In genomic region chr3:98735761-98736269, GRCh38 we compare ENCODE assay signal across 18 cellular contexts. TPM values are rescaled to one million over a fixed set of nuclear protein-coding genes. Genes with fewer than 3 reads are reported as not detected.
DNase-seq lines count a peak whose midpoint lies in the region; ATAC-seq and TF ChIP-seq lines count a peak whose summit lies in the region.
"Had no signal": no experiment of that assay in that cellular context is flagged by ENCODE, and none has a peak within 500 bp of the region (broad histone marks: within the 10 kb centered on the region; RNA-seq: fewer than 3 reads in every experiment).

No MANE protein-coding gene starts in this region.

- 100% methylated on average over 1 of the region's 1 CpG for WGBS in mammary epithelial cell (ENCODE audit: low coverage, missing lambda C conversion rate)

- peaks cover 10% of the 10 kb centered on the region for H3K4me1 ChIP-seq in mammary epithelial cell (ENCODE audit: insufficient read depth, low read length)

- no peak overlapping the region for H3K27ac Mint-ChIP-seq in MCF 10A (ENCODE audit: low read depth, unreplicated experiment)
- no peak overlapping the region for H3K27ac Mint-ChIP-seq in type B pancreatic cell

- H3K4me3 ChIP-seq in mammary epithelial cell (replicated peaks in 1 of 3; ENCODE audit: insufficient read depth in 1 of 3, low read depth in 2 of 3, low read length in 3 of 3) (no peak overlapping the region), fibroblast of pulmonary artery (replicated peaks; ENCODE audit: low read depth, low read length) (no peak overlapping the region)
- H3K4me3 ChIP-seq: K562, MG63 had no signal

- ATAC-seq in GM21619 (IDR thresholded peaks at IDR 0.05; ENCODE audit: unreplicated experiment) (no peak), GM19035 (IDR thresholded peaks at IDR 0.05; ENCODE audit: unreplicated experiment) (no peak)
- ATAC-seq: K562 had no signal

- H3K36me3 Mint-ChIP-seq in MCF 10A (ENCODE audit: insufficient read depth, unreplicated experiment), result no peaks in the 10 kb centered on the region
- peaks cover 20% of the 10 kb centered on the region for H3K36me3 Mint-ChIP-seq in type B pancreatic cell

- H3K9ac ChIP-seq in mammary epithelial cell (ENCODE audit: insufficient read depth, low read length), result no peak overlapping the region

- peaks cover 8% of the 10 kb centered on the region for H3K9me3 Mint-ChIP-seq in MCF 10A (ENCODE audit: unreplicated experiment)
- H3K9me3 Mint-ChIP-seq in type B pancreatic cell, result peaks cover 5% of the 10 kb centered on the region

- intact Hi-C loops in mammary epithelial cell (cut with micrococcal nuclease) (no loop called here), MCF 10A (cut with micrococcal nuclease) (no loop called here)

- DNase-seq in mammary epithelial cell, result peak; percentile 19
- DNase-seq in MCF 10A (ENCODE audit: unreplicated experiment), result no peak
- peak; percentile 39 for DNase-seq in RPMI8226
- DNase-seq in fibroblast of pulmonary artery (ENCODE audit: low read depth), result peak; percentile 12
- no peak for DNase-seq in type B pancreatic cell (ENCODE audit: extremely low spot score, unreplicated experiment)
- DNase-seq in epidermal melanocyte (ENCODE audit: insufficient read length, low spot score), result no peak
- DNase-seq: C1 segment of cervical spinal cord, GOT3, MG63, NCI-H1105 treated with DMSO at 0.1 percent for 48 hours, NCI-H187, NCI-H774, SIG-M5 had no signal

- no peak overlapping the region for H3K4me2 ChIP-seq in mammary epithelial cell (ENCODE audit: insufficient read depth, low read depth, low read length)

- POLR2A ChIA-PET in MCF 10A (lab: Yijun Ruan, JAX), result no interaction called here

- H3K36me3 ChIP-seq in mammary epithelial cell (ENCODE audit: insufficient read depth, low read length), result no peaks in the 10 kb centered on the region
- H3K36me3 ChIP-seq: MG63 had no signal

- no peaks in the 10 kb centered on the region for H4K20me1 ChIP-seq in mammary epithelial cell (ENCODE audit: insufficient read depth, low read length)

- CTCF ChIA-PET in mammary epithelial cell (lab: Charles Lee; ENCODE audit: low non-redundant PET) (no interaction called here), MCF 10A (lab: Yijun Ruan, JAX) (no interaction called here)

- no peak overlapping the region for H2AFZ ChIP-seq in mammary epithelial cell (ENCODE audit: low read depth, low read length)

- in situ Hi-C loops in mammary epithelial cell (cut with MboI; ENCODE audit: low sequenced_read_pairs in 2 of 2), result no loop called here

- H3K4me3 Mint-ChIP-seq in MCF 10A (ENCODE audit: unreplicated experiment), result no peak overlapping the region
- H3K4me3 Mint-ChIP-seq in type B pancreatic cell, result peak overlapping the region; percentile 77

- no peaks in the 10 kb centered on the region for H3K9me3 ChIP-seq in mammary epithelial cell (replicated peaks; ENCODE audit: insufficient read depth, low read length)
- H3K9me3 ChIP-seq: MG63 had no signal

- H3K4me1 Mint-ChIP-seq in MCF 10A (ENCODE audit: insufficient read depth, unreplicated experiment) (peaks cover 15% of the 10 kb centered on the region), type B pancreatic cell (ENCODE audit: unreplicated experiment) (peaks cover 21% of the 10 kb centered on the region)

- H3K27me3 Mint-ChIP-seq in MCF 10A (ENCODE audit: insufficient read depth, unreplicated experiment), result no peaks in the 10 kb centered on the region
- H3K27me3 Mint-ChIP-seq in type B pancreatic cell, result peaks cover 4% of the 10 kb centered on the region

- H3K27ac ChIP-seq in mammary epithelial cell (ENCODE audit: insufficient read depth, low read depth, low read length), result no peak overlapping the region
- H3K27ac ChIP-seq: HL-60 had no signal

- H3K27me3 ChIP-seq in mammary epithelial cell (ENCODE audit: insufficient read depth, low read length), result no peaks in the 10 kb centered on the region
- H3K27me3 ChIP-seq: MG63 had no signal

- H3K79me2 ChIP-seq in mammary epithelial cell (ENCODE audit: insufficient read depth, low read length), result peaks cover 54% of the 10 kb centered on the region

- dilution Hi-C loops in mammary epithelial cell (cut with HindIII; ENCODE audit: low sequenced_read_pairs), result no loop called here

- no peak for TF ChIP-seq CTCF in mammary epithelial cell (conservative IDR thresholded peaks at IDR 0.05 in 1 of 2, IDR thresholded peaks at IDR 0.05 in 1 of 2; ENCODE audit: extremely low read depth in 1 of 2, insufficient read depth in 1 of 2, low read depth in 1 of 2, low read length in 2 of 2)
- TF ChIP-seq CTCF in MCF 10A (IDR thresholded peaks at IDR 0.05; ENCODE audit: unreplicated experiment), result no peak
- TF ChIP-seq CTCF in fibroblast of pulmonary artery (IDR thresholded peaks at IDR 0.05; ENCODE audit: low read length, missing control alignments), result no peak
- TF ChIP-seq CTCF in type B pancreatic cell (conservative IDR thresholded peaks at IDR 0.05), result no peak

- BruUV-seq in mammary epithelial cell (replicated peaks; lab: Mats Ljungman, UMichigan), result no TSS peak
- BruUV-seq in MCF 10A (replicated peaks; lab: Mats Ljungman, UMichigan), result no TSS peak

RNA-seq across cellular contexts. Expression of gene ST3GAL6, which starts 27.3 kb away (rescaled TPM):
- total RNA-seq in mammary epithelial cell (1 to 10 TPM; 5.8 to 7.0 TPM), MCF 10A (2022) (1.2 and 1.5 TPM in 2 replicates), type B pancreatic cell (ENCODE audit: low replicate concordance) (16.5 and 21.9 TPM in 2 replicates)
- polyA plus RNA-seq in mammary epithelial cell, result 3.6 TPM
- polyA minus RNA-seq in mammary epithelial cell, result not detected
- total RNA-seq: K562, NCI-H460 had no signal

Comparison
In these comparisons a context has a peak if more than half of its experiments do, and no peak if none do; other contexts are left out.
1. DNase-seq: peak in mammary epithelial cell (single experiment), RPMI8226 (single experiment) and fibroblast of pulmonary artery (single experiment); none in MCF 10A (single experiment), type B pancreatic cell (single experiment) and epidermal melanocyte (single experiment).